Comparison of ENCODE assay signal across 9 cellular contexts in genomic region chr11:34345991-34346480, GRCh38. TPM values are rescaled to one million over a fixed set of nuclear protein-coding genes. Genes with fewer than 3 reads are reported as not detected.
DNase-seq lines count a peak whose midpoint lies in the region; ATAC-seq, FAIRE-seq and TF ChIP-seq lines count a peak whose summit lies in the region.
"Had no signal": no experiment of that assay in that cellular context is flagged by ENCODE, and none has a peak within 500 bp of the region (broad histone marks: within the 10 kb centered on the region; RNA-seq: fewer than 3 reads in every experiment).

No MANE protein-coding gene starts in this region.

- no peaks in the 10 kb centered on the region; the same call in 1 of the 2 replicates for H4K20me1 ChIP-seq in HepG2 (ENCODE audit: insufficient read depth, low read length)

- POLR2A ChIA-PET in HepG2 (lab: Yijun Ruan, JAX), result interaction anchor here (1.3 to 5.4 kb wide), 7 partner anchors 11 to 172 kb away, joined by 3 to 81 read pairs (median 5); partner anchors contain the start of gene ABTB2

- CTCF ChIA-PET in HepG2 (lab: Yijun Ruan, JAX; ENCODE audit: low intra/inter-chr PET ratio, low total read pairs), result interaction anchor here (2.3 kb wide), 1 partner anchor 13 kb away, joined by 9 read pairs; no protein-coding TSS in a partner anchor

- H3K9ac ChIP-seq in HepG2 (ENCODE audit: insufficient read depth, low read depth, low read length), result 0 out of 2 replicates have a peak overlapping the region, but pooled peaks have one; percentile 17

- no peak overlapping the region for H3K4me3 ChIP-seq in MG63
- peak overlapping the region in 2 of 59 donors; percentile 1 to 13 for H3K4me3 ChIP-seq in dorsolateral prefrontal cortex
- 0 out of 6 replicates have a peak overlapping the region, but pooled peaks of 1 of the 3 experiments have one; percentile 38 for H3K4me3 ChIP-seq in HepG2 (replicated peaks in 1 of 3; ENCODE audit: insufficient read depth in 1 of 3, low read depth in 2 of 3, low read length in 3 of 3)
- H3K4me3 ChIP-seq in transverse colon, result no peak overlapping the region
- H3K4me3 ChIP-seq: Peyer's patch had no signal

- FAIRE-seq in HepG2 (lab: Jason Lieb, UNC), result no peak
- FAIRE-seq: HTR-8/SVneo had no signal

- TF ChIP-seq POLR2A in HepG2 (IDR thresholded peaks at IDR 0.05; ENCODE audit: insufficient read depth in 1 of 2, low read depth in 2 of 2, low read length in 2 of 2) (no peak), transverse colon (IDR thresholded peaks at IDR 0.05) (no peak), GM18505 (IDR thresholded peaks at IDR 0.05; ENCODE audit: borderline replicate concordance, extremely low read depth, insufficient read depth, insufficient read length) (no peak)

- DNase-seq in MG63 (peak; percentile 85), dorsolateral prefrontal cortex (peak in 4 of 10 donors; percentile 28 to 52 (median 50)), HepG2 (ENCODE audit: low spot score) (no peak), transverse colon (no peak)

- H3K4me1 ChIP-seq in HepG2 (ENCODE audit: insufficient read depth, low read length) (peaks cover 99% of the 10 kb centered on the region), transverse colon (peaks cover 4 to 37% (median 27%) of the 10 kb centered on the region in 4 donors)

- no peak overlapping the region for H2AFZ ChIP-seq in HepG2 (ENCODE audit: low read length)

- peak overlapping the region; percentile 73 for H3K4me2 ChIP-seq in HepG2 (ENCODE audit: low read depth, low read length)

- H3K79me2 ChIP-seq in HepG2 (ENCODE audit: insufficient read depth, low read length), result peaks cover 92% of the 10 kb centered on the region

- ATAC-seq in HepG2, result peak; percentile 12
- ATAC-seq in GM21367 (IDR thresholded peaks at IDR 0.05; ENCODE audit: unreplicated experiment), result no peak
- no peak for ATAC-seq in GM21717 (IDR thresholded peaks at IDR 0.05; ENCODE audit: unreplicated experiment)
- ATAC-seq in GM18505 (IDR thresholded peaks at IDR 0.05; ENCODE audit: unreplicated experiment), result no peak

- in situ Hi-C loops in HepG2 (cut with HindIII; ENCODE audit: extremely low pct_ligation_motif_present, low pct_unique_long_range_greater_than_20kb) (no loop called here), transverse colon (cut with MboI; ENCODE audit: low pct_ligation_motif_present in 1 of 4, low pct_unique_long_range_greater_than_20kb in 1 of 4, low sequenced_read_pairs in 3 of 4) (no loop called here)

- no peaks in the 10 kb centered on the region; the same call in 1 of the 2 replicates for H3K27me3 ChIP-seq in MG63
- no peaks in the 10 kb centered on the region for H3K27me3 ChIP-seq in dorsolateral prefrontal cortex
- no peaks in the 10 kb centered on the region for H3K27me3 ChIP-seq in HepG2 (ENCODE audit: control insufficient read depth in 1 of 2, insufficient read depth in 2 of 2, low read length in 2 of 2)
- H3K27me3 ChIP-seq in transverse colon, result no peaks in the 10 kb centered on the region
- H3K27me3 ChIP-seq: Peyer's patch had no signal

- no peak for TF ChIP-seq EP300 in HepG2 (IDR thresholded peaks at IDR 0.05; ENCODE audit: low read depth in 2 of 2, low read length in 2 of 2)
- no peak for TF ChIP-seq EP300 in HepG2 (CRISPR knock-in tag; IDR thresholded peaks at IDR 0.05; ENCODE audit: borderline replicate concordance)
- no peak for TF ChIP-seq EP300 in transverse colon (IDR thresholded peaks at IDR 0.05; ENCODE audit: low read depth)

- intact Hi-C loops in dorsolateral prefrontal cortex (cut with DNase I) (no loop called here), HepG2 (cut with micrococcal nuclease; ENCODE audit: unreplicated experiment) (no loop called here), transverse colon (cut with DNase I; ENCODE audit: low total_unique reads) (no loop called here)

- no TSS peak for BruUV-seq in HepG2 (replicated peaks; lab: Mats Ljungman, UMichigan)

- H3K9me3 ChIP-seq in MG63, result no peaks in the 10 kb centered on the region
- H3K9me3 ChIP-seq in HepG2 (ENCODE audit: low read length), result no peaks in the 10 kb centered on the region
- H3K9me3 ChIP-seq in transverse colon, result no peaks in the 10 kb centered on the region
- H3K9me3 ChIP-seq: Peyer's patch had no signal

- H3K36me3 ChIP-seq in MG63 (no peaks in the 10 kb centered on the region; the same call in 1 of the 2 replicates), HepG2 (replicated peaks in 1 of 2; ENCODE audit: control insufficient read depth in 1 of 2, insufficient read depth in 2 of 2, low read length in 2 of 2) (peaks cover 2 to 4% of the 10 kb centered on the region in 2 experiments; a peak in 2 of 5 replicates), transverse colon (no peaks in the 10 kb centered on the region)
- H3K36me3 ChIP-seq: Peyer's patch had no signal

- no peak for TF ChIP-seq CTCF in dorsolateral prefrontal cortex (IDR thresholded peaks at IDR 0.05 in 54 of 56, conservative IDR thresholded peaks at IDR 0.05 in 2 of 56; ENCODE audit: low read depth in 1 of 56, partially characterized antibody in 56 of 56)
- no peak for TF ChIP-seq CTCF in HepG2 (CRISPR knock-in tag; IDR thresholded peaks at IDR 0.05)
- no peak for TF ChIP-seq CTCF in transverse colon (IDR thresholded peaks at IDR 0.05)

- WGBS in HepG2 (ENCODE audit: low lambda C conversion rate), result 81% methylated on average over 8 of the region's 8 CpGs
- WGBS in transverse colon (ENCODE audit: low coverage in 1 of 2), 2 donors, result 47 to 60% methylated on average over 2 to 8 of the region's 8 CpGs

- H3K27ac ChIP-seq in dorsolateral prefrontal cortex (peak overlapping the region in 48 of 59 donors; percentile 1 to 85 (median 59)), HepG2 (ENCODE audit: extremely low read length, insufficient read depth, low read length) (peak overlapping the region; percentile 66), transverse colon (peak overlapping the region; percentile 14 to 43 (median 28))

- TF ChIP-seq RAD21 in HepG2 (CRISPR knock-in tag; IDR thresholded peaks at IDR 0.05), result no peak

TF ChIP-seq in HepG2, 621 proteins besides CTCF, POLR2A, EP300 and RAD21:
- TF ChIP-seq ZFAT (CRISPR knock-in tag; conservative IDR thresholded peaks at IDR 0.05), result no peak
- TF ChIP-seq GABPB1 (CRISPR knock-in tag; IDR thresholded peaks at IDR 0.05), result no peak
- no peak for TF ChIP-seq SAFB2 (CRISPR knock-in tag; IDR thresholded peaks at IDR 0.05; ENCODE audit: borderline replicate concordance, low read depth)
- TF ChIP-seq YEATS2 (CRISPR knock-in tag; IDR thresholded peaks at IDR 0.05; ENCODE audit: borderline replicate concordance), result no peak
- no peak for TF ChIP-seq GFI1 (CRISPR knock-in tag; IDR thresholded peaks at IDR 0.05; ENCODE audit: borderline replicate concordance)
- 0 out of 2 replicates have a peak, but pooled peaks have one; percentile 21 for TF ChIP-seq SPEN (CRISPR knock-in tag; IDR thresholded peaks at IDR 0.05; ENCODE audit: low read depth)

RNA-seq across cellular contexts. Expression of gene ABTB2, which starts 11.8 kb away (rescaled TPM):
- 1.7 and 2.6 TPM in 2 replicates for total RNA-seq in MG63 (2014; rRNA removed; shearing (Covaris generic); ENCODE audit: low replicate concordance)
- total RNA-seq in dorsolateral prefrontal cortex (10 to 100 TPM in 16 of 120 experiments, 1 to 10 TPM in 104; 3.4 to 16.8 (median 6.8) TPM), HepG2 (2016; rRNA removed; fragmentation: Illumina TruSeq; extraction: Trizol) (5.1 TPM in 2 replicates), transverse colon (10 to 100 TPM in 3 of 4 donors, under 1 TPM in 1; 0.60 to 41.9 (median 20.7) TPM)
- 3.3 and 3.4 TPM in 2 replicates for total RNA-seq in HepG2 (2016; cell fraction: cytosol; rRNA removed; fragmentation: Illumina TruSeq; extraction: Trizol; ENCODE audit: low read depth)
- total RNA-seq in HepG2 (2016; cell fraction: insoluble cytoplasmic fraction; rRNA removed; fragmentation: Illumina TruSeq; extraction: Trizol), result 4.1 and 4.8 TPM in 2 replicates
- total RNA-seq in HepG2 (2016; cell fraction: membrane; rRNA removed; fragmentation: Illumina TruSeq; extraction: Trizol), result 2.0 and 2.1 TPM in 2 replicates
- total RNA-seq in HepG2 (2016; cell fraction: nucleus; rRNA removed; fragmentation: Illumina TruSeq; extraction: Trizol), result 6.9 and 8.5 TPM in 2 replicates
- polyA plus RNA-seq in HepG2 (2011; rRNA removed), result 12.6 and 15.4 TPM in 2 replicates
- polyA plus RNA-seq in HepG2 (2011; cell fraction: cytosol; rRNA removed), result 6.3 and 10.5 TPM in 2 replicates
- 33.6 and 53.2 TPM in 2 replicates for polyA plus RNA-seq in HepG2 (2011; cell fraction: nucleus; rRNA removed)
- 9.3 and 13.3 TPM in 2 replicates for polyA plus RNA-seq in HepG2 (2012)
- polyA plus RNA-seq in HepG2 (2016; cell fraction: cytosol; fragmentation: Illumina TruSeq; extraction: Trizol; ENCODE audit: low read depth), result 0.42 and 0.49 TPM in 2 replicates
- 6.6 and 8.1 TPM in 2 replicates for polyA plus RNA-seq in HepG2 (2016; cell fraction: insoluble cytoplasmic fraction; fragmentation: Illumina TruSeq; extraction: Trizol; ENCODE audit: low read depth)
- 1.2 and 1.6 TPM in 2 replicates for polyA plus RNA-seq in HepG2 (2016; cell fraction: membrane; fragmentation: Illumina TruSeq; extraction: Trizol; ENCODE audit: low read depth)
- 14.1 and 15.1 TPM in 2 replicates for polyA plus RNA-seq in HepG2 (2016; cell fraction: nucleus; fragmentation: Illumina TruSeq; extraction: Trizol; ENCODE audit: insufficient read depth, low read depth)
- polyA minus RNA-seq in HepG2 (2011; rRNA and poly(A)+ RNA removed; ENCODE audit: low replicate concordance), result 2.9 and 21.3 TPM in 2 replicates
- 7.5 and 8.7 TPM in 2 replicates for polyA minus RNA-seq in HepG2 (2011; cell fraction: cytosol; rRNA and poly(A)+ RNA removed)
- polyA minus RNA-seq in HepG2 (2011; cell fraction: nucleus; rRNA and poly(A)+ RNA removed), result 12.9 and 21.4 TPM in 2 replicates
